In genomic region chr19:7575426-7576040, GRCh38 we compare ENCODE assay signal across 1 cellular context.
TF ChIP-seq lines count a peak whose summit lies in the region.

No MANE protein-coding gene starts in this region.

TF ChIP-seq in HepG2, 621 proteins besides CTCF, POLR2A, EP300 and RAD21:
- TF ChIP-seq MAFF (IDR thresholded peaks at IDR 0.05; ENCODE audit: low read depth, low read length) = peak; percentile 61; the same call in 1 of the 2 replicates
- TF ChIP-seq ZNF234 (CRISPR knock-in tag; conservative IDR thresholded peaks at IDR 0.05) = no peak
- peak in 1 of 2 experiments; percentile 53; a peak in 3 of 4 replicates for TF ChIP-seq MAFK (conservative IDR thresholded peaks at IDR 0.05 in 1 of 2, IDR thresholded peaks at IDR 0.05 in 1 of 2; ENCODE audit: low read length in 2 of 2)
